Comparison of ENCODE assay signal across 26 cellular contexts in the genomic region with DNA sequence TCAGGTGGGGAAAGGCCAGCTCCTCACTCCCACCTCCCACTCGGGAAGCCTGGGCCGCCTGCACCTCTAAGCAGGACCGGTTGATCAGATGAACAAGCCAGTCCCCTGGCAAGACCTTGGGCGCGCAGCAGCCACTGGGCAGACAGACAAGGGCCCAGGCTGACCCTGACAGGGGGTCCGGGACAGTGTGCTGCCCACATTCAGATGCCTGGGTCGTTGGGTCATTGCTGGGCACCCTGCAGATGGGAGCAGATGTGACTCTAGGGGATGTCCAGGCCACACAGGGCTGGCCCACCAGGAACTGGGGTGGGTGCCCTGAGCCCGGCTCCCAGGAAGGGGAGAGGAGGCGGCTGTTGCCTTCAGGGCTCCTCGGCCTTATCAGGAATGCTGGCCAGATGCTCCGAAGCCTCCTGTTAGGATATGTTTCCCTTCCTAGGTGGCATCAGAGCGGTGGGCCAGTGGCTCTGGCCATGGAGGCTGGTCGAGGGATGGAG. TPM values are rescaled to one million over a fixed set of nuclear protein-coding genes. Genes with fewer than 3 reads are reported as not detected.
DNase-seq lines count a peak whose midpoint lies in the region; ATAC-seq and TF ChIP-seq lines count a peak whose summit lies in the region.
"Had no signal": no experiment of that assay in that cellular context is flagged by ENCODE, and none has a peak within 500 bp of the region (broad histone marks: within the 10 kb centered on the region; RNA-seq: fewer than 3 reads in every experiment).

No MANE protein-coding gene starts in this region.

- intact Hi-C loops in lower lobe of right lung (cut with DNase I), result no loop called here
- intact Hi-C loops in spleen (cut with DNase I; ENCODE audit: low total_unique reads), result no loop called here
- intact Hi-C loops in colonic mucosa (cut with DNase I), result no loop called here

- H3K27ac Mint-ChIP-seq in chondrocyte (ENCODE audit: unreplicated experiment), result no peak overlapping the region
- H3K27ac Mint-ChIP-seq: CD4-positive, alpha-beta memory T cell had no signal

- no peaks in the 10 kb centered on the region for H3K9me2 ChIP-seq in SK-N-SH

- WGBS in SK-N-SH (ENCODE audit: low lambda C conversion rate), result 42% methylated on average over 6 of the region's 13 CpGs
- WGBS in spleen, 5 donors, result 69 to 86% (median 85%) methylated on average over 9 to 13 of the region's 13 CpGs

- H3K4me3 Mint-ChIP-seq in chondrocyte (ENCODE audit: unreplicated experiment), result no peak overlapping the region
- H3K4me3 Mint-ChIP-seq: CD4-positive, alpha-beta memory T cell had no signal

- no peak overlapping the region; a peak in 2 of 4 replicates for H3K27ac ChIP-seq in SK-N-SH (ENCODE audit: low read depth in 2 of 2, low read length in 1 of 2)
- H3K27ac ChIP-seq in lower lobe of right lung, result no peak overlapping the region
- no peak overlapping the region for H3K27ac ChIP-seq in spleen
- H3K27ac ChIP-seq in colonic mucosa, result no peak overlapping the region
- H3K27ac ChIP-seq: 22Rv1, BLaER1, KMS-11, PC-9 had no signal

- H3K9me3 ChIP-seq in SK-N-SH (no peaks in the 10 kb centered on the region), lower lobe of right lung (no peaks in the 10 kb centered on the region), spleen (peaks cover 0 to 12% (median 9%) of the 10 kb centered on the region in 8 donors), colonic mucosa (no peaks in the 10 kb centered on the region)
- H3K9me3 ChIP-seq: BLaER1, Caco-2 had no signal

- no peaks in the 10 kb centered on the region for H3F3A ChIP-seq in SK-N-SH (replicated peaks; ENCODE audit: insufficient read depth)

- H3K27me3 ChIP-seq in SK-N-SH (ENCODE audit: insufficient read depth), result no peaks in the 10 kb centered on the region
- H3K27me3 ChIP-seq in lower lobe of right lung (ENCODE audit: low read depth), result peaks cover 29% of the 10 kb centered on the region
- H3K27me3 ChIP-seq in spleen (replicated peaks in 1 of 7), result peaks cover 0 to 39% (median 10%) of the 10 kb centered on the region in 7 donors
- H3K27me3 ChIP-seq in colonic mucosa, result peaks cover 4% of the 10 kb centered on the region

- ATAC-seq in SK-N-SH treated with all-trans-retinoic acid at 6 μM for 48 hours (no peak), lower lobe of right lung (no peak)
- ATAC-seq: HCT116 had no signal

- H3K4me2 ChIP-seq in SK-N-SH, result no peak overlapping the region
- H3K4me2 ChIP-seq: BLaER1, KMS-11, PC-9 had no signal

- DNase-seq in SK-N-SH, result peak; percentile 72
- peak; percentile 77 for DNase-seq in chondrocyte (ENCODE audit: low spot score)
- DNase-seq in lower lobe of right lung, result peak; percentile 24
- DNase-seq in spleen, result peak; percentile 72
- no peak for DNase-seq in DMS 273 treated with DMSO at 0.1 percent for 48 hours (lab: John Stamatoyannopoulos, UW)
- no peak for DNase-seq in activated gamma-delta T cell treated with Interleukin-2 at 50 U/mL for 16 hours
- DNase-seq in colonic mucosa, result no peak
- DNase-seq: ACHN; Caco-2; CD4-positive, alpha-beta memory T cell; GOT3; IMR-90; NCI-H1105; NCI-H146; NCI-H2029; NCI-H2227 treated with DMSO at 0.1 percent for 48 hours; NCI-H510A; NCI-H748 treated with DMSO at 0.1 percent for 48 hours; PC-9; RPMI8226 had no signal

- TF ChIP-seq CTCF in SK-N-SH (IDR thresholded peaks at IDR 0.05), result no peak
- TF ChIP-seq CTCF in chondrocyte (IDR thresholded peaks at IDR 0.05), result no peak
- no peak for TF ChIP-seq CTCF in lower lobe of right lung (IDR thresholded peaks at IDR 0.05)
- TF ChIP-seq CTCF in spleen (IDR thresholded peaks at IDR 0.05 in 8 of 11, conservative IDR thresholded peaks at IDR 0.05 in 3 of 11), result no peak
- TF ChIP-seq CTCF in colonic mucosa (IDR thresholded peaks at IDR 0.05), result no peak

- no peak for TF ChIP-seq POLR2A in spleen (IDR thresholded peaks at IDR 0.05)

- no peak overlapping the region for H3K9ac ChIP-seq in SK-N-SH
- no peak overlapping the region for H3K9ac ChIP-seq in colonic mucosa (ENCODE audit: low read depth in 2 of 2, low read length in 2 of 2)
- H3K9ac ChIP-seq: BLaER1, KMS-11 had no signal

- H3K27me3 Mint-ChIP-seq in chondrocyte (ENCODE audit: low read depth), result no peaks in the 10 kb centered on the region

- H3K4me3 ChIP-seq in SK-N-SH (ENCODE audit: low read depth in 2 of 2, low read length in 1 of 2) (no peak overlapping the region), lower lobe of right lung (no peak overlapping the region), spleen (no peak overlapping the region), colonic mucosa (no peak overlapping the region)
- H3K4me3 ChIP-seq: BLaER1, PC-9 had no signal

- no peak overlapping the region for H2AFZ ChIP-seq in SK-N-SH (ENCODE audit: low read depth)
- H2AFZ ChIP-seq: PC-9 had no signal

- peaks cover 2% of the 10 kb centered on the region for H3K9me3 Mint-ChIP-seq in chondrocyte (ENCODE audit: low read depth)

- CTCF ChIA-PET in SK-N-SH (lab: Yijun Ruan, JAX), result interaction anchor here (0.9 kb wide), 1 partner anchor 260 kb away, joined by 3 read pairs; no protein-coding TSS in a partner anchor

- 0 out of 4 replicates have a peak, but pooled peaks of 1 of the 2 experiments have one; percentile 26 for TF ChIP-seq EP300 in SK-N-SH (IDR thresholded peaks at IDR 0.05; ENCODE audit: borderline replicate concordance in 1 of 2, low read depth in 1 of 2, low read length in 1 of 2)

- TF ChIP-seq RAD21 in SK-N-SH (IDR thresholded peaks at IDR 0.05; ENCODE audit: low read length), result no peak

- H3K4me1 ChIP-seq in SK-N-SH (ENCODE audit: control insufficient read depth in 1 of 2, insufficient read depth in 2 of 2, low read depth in 1 of 2, low read length in 1 of 2), result peaks cover 0 to 27% of the 10 kb centered on the region in 2 experiments; a peak in 1 of 4 replicates
- no peaks in the 10 kb centered on the region for H3K4me1 ChIP-seq in lower lobe of right lung
- peaks cover 0 to 21% (median 9%) of the 10 kb centered on the region in 6 donors for H3K4me1 ChIP-seq in spleen
- no peaks in the 10 kb centered on the region for H3K4me1 ChIP-seq in colonic mucosa

- H3K4me1 Mint-ChIP-seq in chondrocyte (ENCODE audit: low read depth), result no peaks in the 10 kb centered on the region
- H3K4me1 Mint-ChIP-seq: CD4-positive, alpha-beta memory T cell had no signal

- POLR2A ChIA-PET in SK-N-SH (lab: Yijun Ruan, JAX), result no interaction called here

- H3K79me2 ChIP-seq in SK-N-SH (ENCODE audit: insufficient read depth), result no peaks in the 10 kb centered on the region

- H3K36me3 ChIP-seq in SK-N-SH (replicated peaks in 1 of 2; ENCODE audit: control insufficient read depth in 1 of 2, insufficient read depth in 2 of 2, low read length in 1 of 2) (no peaks in the 10 kb centered on the region), lower lobe of right lung (no peaks in the 10 kb centered on the region), spleen (no peaks in the 10 kb centered on the region), colonic mucosa (no peaks in the 10 kb centered on the region)
- H3K36me3 ChIP-seq: BLaER1 had no signal

- H4K20me1 ChIP-seq in SK-N-SH (ENCODE audit: insufficient read depth), result no peaks in the 10 kb centered on the region
- H4K20me1 ChIP-seq: BLaER1 had no signal

- H3K36me3 Mint-ChIP-seq in chondrocyte (ENCODE audit: low read depth), result no peaks in the 10 kb centered on the region
- H3K36me3 Mint-ChIP-seq: CD4-positive, alpha-beta memory T cell had no signal

TF ChIP-seq in SK-N-SH, 30 proteins besides CTCF, POLR2A, EP300 and RAD21:
- TF ChIP-seq RCOR1 (IDR thresholded peaks at IDR 0.05; ENCODE audit: low read length) (0 out of 2 replicates have a peak, but pooled peaks have one; percentile 27), SMC3 (IDR thresholded peaks at IDR 0.05; ENCODE audit: low read depth, low read length) (no peak), GATA2 (CRISPR knock-in tag; IDR thresholded peaks at IDR 0.05) (peak; percentile 39; the same call in 1 of the 2 replicates)

TF ChIP-seq in SK-N-SH treated with all-trans-retinoic acid at 6 μM for 48 hours, 23 proteins besides CTCF, POLR2A, EP300 and RAD21:
- TF ChIP-seq TOX (CRISPR knock-in tag; IDR thresholded peaks at IDR 0.05; ENCODE audit: borderline replicate concordance) (no peak), ARNTL (CRISPR knock-in tag; IDR thresholded peaks at IDR 0.05; ENCODE audit: borderline replicate concordance, low read depth) (no peak), SNAI2 (CRISPR knock-in tag; IDR thresholded peaks at IDR 0.05) (no peak), RARB (CRISPR knock-in tag; IDR thresholded peaks at IDR 0.05) (no peak), OSR1 (CRISPR knock-in tag; IDR thresholded peaks at IDR 0.05) (no peak), TCF4 (CRISPR knock-in tag; IDR thresholded peaks at IDR 0.05; ENCODE audit: borderline replicate concordance) (no peak), CSDC2 (CRISPR knock-in tag; IDR thresholded peaks at IDR 0.05) (no peak), ISL1 (CRISPR knock-in tag; IDR thresholded peaks at IDR 0.05) (no peak), CSRNP3 (CRISPR knock-in tag; IDR thresholded peaks at IDR 0.05) (no peak), PPARA (CRISPR knock-in tag; IDR thresholded peaks at IDR 0.05; ENCODE audit: borderline replicate concordance) (no peak)

RNA-seq across cellular contexts. Expression of gene FRMD1, which starts 17.3 kb away (rescaled TPM):
- 0.02 TPM in 1 of 2 replicates, not detected in the other for polyA plus RNA-seq in SK-N-SH (2012; rRNA removed)
- polyA plus RNA-seq in SK-N-SH (2012; cell fraction: cytosol; rRNA removed), result 0.01 TPM in 1 of 2 replicates, not detected in the other
- 0.01 and 0.08 TPM in 2 replicates for polyA plus RNA-seq in SK-N-SH (2012; cell fraction: nucleus; rRNA removed)
- 0.20 to 0.28 TPM in 2 of 3 replicates, not detected in the other for total RNA-seq in chondrocyte
- total RNA-seq in lower lobe of right lung, result not detected
- total RNA-seq in spleen, result 1 to 10 TPM in 6 of 7 donors, under 1 TPM in 1; 0.59 to 9.5 (median 1.5) TPM
- 1 to 10 TPM in 1 of 3 donors, under 1 TPM in 2; 0.14 to 3.1 (median 0.33) TPM for polyA plus RNA-seq in spleen
- 10 to 100 TPM in 1 of 2 donors, 1 to 10 TPM in 1; 2.3 to 21.0 TPM for total RNA-seq in colonic mucosa
- total RNA-seq: CD4-positive, alpha-beta memory T cell; G401; IMR-90; PC-9 had no signal
- polyA plus RNA-seq: CD4-positive, alpha-beta memory T cell; IMR-90 had no signal

Comparison
In these comparisons a context has a peak if more than half of its experiments do, and no peak if none do; other contexts are left out.
1. DNase-seq: peak in SK-N-SH (single experiment), chondrocyte (single experiment), lower lobe of right lung (single experiment) and spleen (single experiment); none in DMS 273 treated with DMSO at 0.1 percent for 48 hours (single experiment), activated gamma-delta T cell treated with Interleukin-2 at 50 U/mL for 16 hours (single experiment) and colonic mucosa (single experiment).